In the genomic region with DNA sequence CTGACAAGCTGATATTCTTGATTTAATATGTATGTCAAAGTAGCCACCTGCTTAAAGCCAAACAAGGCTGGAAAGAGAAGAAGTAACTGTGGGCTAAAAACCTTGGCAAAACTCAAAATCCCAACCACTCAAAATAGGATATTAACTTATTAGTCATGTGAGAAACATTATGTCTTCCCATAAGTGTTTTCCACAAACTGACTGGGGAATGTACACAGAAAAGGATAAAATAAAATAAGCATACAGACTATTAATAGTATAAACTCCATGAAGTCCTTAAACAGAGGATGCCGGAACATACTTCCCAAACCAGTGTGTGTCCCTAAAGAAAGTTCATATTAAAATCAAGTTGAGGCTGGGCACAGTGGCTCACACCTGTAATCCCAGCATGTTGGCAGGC, we compare ENCODE assay signal across 18 cellular contexts.
"Had no signal": no experiment of that assay in that cellular context is flagged by ENCODE, and none has a peak within 500 bp of the region (broad histone marks: within the 10 kb centered on the region; RNA-seq: fewer than 3 reads in every experiment).

No MANE protein-coding gene starts in this region.

- H3K36me3 ChIP-seq: thyroid gland had no signal

- H3K4me3 Mint-ChIP-seq: activated CD4-positive, alpha-beta memory T cell treated with anti-CD3 and anti-CD28 coated beads, Interleukin-2, amount 10 ng/mL, durations not matched to agents 7 days and 5 days; activated CD4-positive, alpha-beta T cell treated with anti-CD3 and anti-CD28 coated beads, Interleukin-2, amount 10 ng/mL, durations not matched to agents 24 days and 14 days; activated naive CD4-positive, alpha-beta T cell treated with anti-CD3 and anti-CD28 coated beads, Interleukin-2, amount 10 ng/mL, durations not matched to agents 7 days and 5 days; nephron progenitor cell; T-helper 17 cell had no signal

- FAIRE-seq: frontal cortex, islet of Langerhans had no signal

- H3K36me3 Mint-ChIP-seq: activated naive CD4-positive, alpha-beta T cell treated with anti-CD3 and anti-CD28 coated beads, Interleukin-2, amount 10 ng/mL, durations not matched to agents 7 days and 5 days had no signal

- H3K4me3 ChIP-seq: thyroid gland had no signal

- H3K9me3 ChIP-seq: thyroid gland had no signal

- H3K4me1 ChIP-seq: thyroid gland had no signal

- H3K27ac Mint-ChIP-seq: activated CD4-positive, alpha-beta memory T cell treated with anti-CD3 and anti-CD28 coated beads, Interleukin-2, amount 10 ng/mL, durations not matched to agents 7 days and 5 days; activated CD4-positive, alpha-beta T cell treated with anti-CD3 and anti-CD28 coated beads, Interleukin-2, amount 10 ng/mL, durations not matched to agents 24 days and 14 days; activated naive CD4-positive, alpha-beta T cell treated with anti-CD3 and anti-CD28 coated beads, Interleukin-2, amount 10 ng/mL, durations not matched to agents 7 days and 5 days; nephron progenitor cell; T-helper 17 cell had no signal

- H3K27me3 ChIP-seq: thyroid gland had no signal

- ATAC-seq: activated CD4-positive, CD25-positive, alpha-beta regulatory T cell treated with anti-CD3 and anti-CD28 coated beads, Interleukin-2, amount 50 U/mL, for 24 hours; sciatic nerve; stimulated activated naive CD8-positive, alpha-beta T cell treated with anti-CD3 and anti-CD28 coated beads, Interleukin-15, Interleukin-2, amounts not matched to agents 100 U/mL and 50 U/mL, for 24 hours; T-helper 17 cell had no signal

- H3K27ac ChIP-seq: thyroid gland had no signal

- H3K4me1 Mint-ChIP-seq: activated CD4-positive, alpha-beta memory T cell treated with anti-CD3 and anti-CD28 coated beads, Interleukin-2, amount 10 ng/mL, durations not matched to agents 7 days and 5 days; activated CD4-positive, alpha-beta T cell treated with anti-CD3 and anti-CD28 coated beads, Interleukin-2, amount 10 ng/mL, durations not matched to agents 24 days and 14 days; activated naive CD4-positive, alpha-beta T cell treated with anti-CD3 and anti-CD28 coated beads, Interleukin-2, amount 10 ng/mL, durations not matched to agents 7 days and 5 days; nephron progenitor cell; T-helper 17 cell had no signal

- H3K9me3 Mint-ChIP-seq: activated CD4-positive, alpha-beta T cell treated with anti-CD3 and anti-CD28 coated beads, Interleukin-2, amount 10 ng/mL, durations not matched to agents 24 days and 14 days had no signal

- DNase-seq: activated CD4-positive, alpha-beta memory T cell treated with anti-CD3 and anti-CD28 coated beads, Interleukin-2, amount 10 ng/mL, durations not matched to agents 7 days and 5 days; activated CD4-positive, alpha-beta T cell treated with anti-CD3 and anti-CD28 coated beads, Interleukin-2, amount 10 ng/mL, durations not matched to agents 24 days and 14 days; activated effector memory CD4-positive, alpha-beta T cell treated with anti-CD3 and anti-CD28 coated beads, Interleukin-2, amount 50 U/mL, for 16 hours; activated naive CD4-positive, alpha-beta T cell treated with anti-CD3 and anti-CD28 coated beads, Interleukin-2, amount 10 ng/mL, durations not matched to agents 7 days and 5 days; amygdala; cerebellar nuclear complex; erythroblast; hypothalamus; nephron progenitor cell; stimulated activated CD4-positive, alpha-beta T cell treated with anti-CD3 and anti-CD28 coated beads, Interleukin-4, amount 100 ng/mL, for 1 hour; stimulated activated naive CD8-positive, alpha-beta T cell treated with anti-CD3 and anti-CD28 coated beads, Interleukin-15, Interleukin-2, amounts not matched to agents 100 U/mL and 50 U/mL, for 24 hours; substantia nigra; T-helper 17 cell; thyroid gland had no signal
